Comparison of ENCODE assay signal across 8 cellular contexts in genomic region chr6:87702589-87702945, GRCh38. TPM values are rescaled to one million over a fixed set of nuclear protein-coding genes. Genes with fewer than 3 reads are reported as not detected.
A peak's percentile ranks its signal among the peaks of the same experiment; 100 is the strongest.
DNase-seq lines count a peak whose midpoint lies in the region; ATAC-seq and TF ChIP-seq lines count a peak whose summit lies in the region.

No MANE protein-coding gene starts in this region.

- H3K4me3 ChIP-seq in BJ (ENCODE audit: low read depth, low read length) (peak overlapping the region; percentile 81), fibroblast of villous mesenchyme (ENCODE audit: low read depth, low read length) (peak overlapping the region; percentile 98), rectal smooth muscle tissue (ENCODE audit: low read length) (peak overlapping the region; percentile 68)

- POLR2A ChIA-PET in BJ (lab: Charles Lee): interaction anchor here (0.6 to 1.0 kb wide), 2 partner anchors 21 to 114 kb away, joined by 3 read pairs; no protein-coding TSS in a partner anchor

- H3K27me3 Mint-ChIP-seq in IgD-negative memory B cell: no peaks in the 10 kb centered on the region
- no peaks in the 10 kb centered on the region for H3K27me3 Mint-ChIP-seq in T-helper 2 cell treated with Interferon-gamma antibody and Interleukin-4, amounts not matched to agents 5 μg/mL and 100 μg/mL, for 36 hours (ENCODE audit: low read depth)

- peaks cover 22 to 34% (median 23%) of the 10 kb centered on the region in 3 donors for H3K4me1 Mint-ChIP-seq in IgD-negative memory B cell
- peaks cover 36% of the 10 kb centered on the region for H3K4me1 Mint-ChIP-seq in T-helper 2 cell treated with Interferon-gamma antibody and Interleukin-4, amounts not matched to agents 5 μg/mL and 100 μg/mL, for 36 hours (ENCODE audit: low read depth)

- DNase-seq in BJ (ENCODE audit: low read depth): no peak
- no peak for DNase-seq in T-helper 2 cell treated with Interferon-gamma antibody and Interleukin-4, amounts not matched to agents 5 μg/mL and 100 μg/mL, for 36 hours (ENCODE audit: low spot score)
- peak; percentile 83 for DNase-seq in fibroblast of villous mesenchyme (ENCODE audit: low read depth)
- no peak for DNase-seq in KBM-7

- H3K36me3 Mint-ChIP-seq in IgD-negative memory B cell: peaks cover 2% of the 10 kb centered on the region
- H3K36me3 Mint-ChIP-seq in T-helper 2 cell treated with Interferon-gamma antibody and Interleukin-4, amounts not matched to agents 5 μg/mL and 100 μg/mL, for 36 hours (ENCODE audit: low read depth): peaks cover 18% of the 10 kb centered on the region

- H3K27ac Mint-ChIP-seq in IgD-negative memory B cell: peak overlapping the region; percentile 85 to 99 (median 91)
- H3K27ac Mint-ChIP-seq in T-helper 2 cell treated with Interferon-gamma antibody and Interleukin-4, amounts not matched to agents 5 μg/mL and 100 μg/mL, for 36 hours: peak overlapping the region; percentile 89

- no peak overlapping the region for H3K9ac ChIP-seq in rectal smooth muscle tissue (ENCODE audit: low read length)

- H3K27me3 ChIP-seq in BJ (ENCODE audit: control insufficient read depth, insufficient read depth, low read length): no peaks in the 10 kb centered on the region
- no peaks in the 10 kb centered on the region for H3K27me3 ChIP-seq in rectal smooth muscle tissue (ENCODE audit: control insufficient read depth, insufficient read depth, low read length)

- H3K4me1 ChIP-seq in rectal smooth muscle tissue (ENCODE audit: control insufficient read depth, insufficient read depth, low read length): peaks cover 9% of the 10 kb centered on the region

- H3K4me3 Mint-ChIP-seq in IgD-negative memory B cell: peak overlapping the region; percentile 92 to 100 (median 98)
- H3K4me3 Mint-ChIP-seq in T-helper 2 cell treated with Interferon-gamma antibody and Interleukin-4, amounts not matched to agents 5 μg/mL and 100 μg/mL, for 36 hours: peak overlapping the region; percentile 92

- no peak for TF ChIP-seq CTCF in BJ (IDR thresholded peaks at IDR 0.05; ENCODE audit: insufficient read depth, low read depth, low read length)
- TF ChIP-seq CTCF in fibroblast of villous mesenchyme (IDR thresholded peaks at IDR 0.05; ENCODE audit: insufficient read depth, low read depth, low read length): no peak

- CTCF ChIA-PET in BJ (lab: Yijun Ruan, JAX): no interaction called here

- ATAC-seq in GM19395 (IDR thresholded peaks at IDR 0.05; ENCODE audit: unreplicated experiment) (peak; percentile 27), GM18907 (IDR thresholded peaks at IDR 0.05; ENCODE audit: unreplicated experiment) (no peak)

- H3K9me3 Mint-ChIP-seq in IgD-negative memory B cell: no peaks in the 10 kb centered on the region
- no peaks in the 10 kb centered on the region for H3K9me3 Mint-ChIP-seq in T-helper 2 cell treated with Interferon-gamma antibody and Interleukin-4, amounts not matched to agents 5 μg/mL and 100 μg/mL, for 36 hours

- in situ Hi-C loops in KBM-7 (cut with MboI; ENCODE audit: low pct_unique_long_range_greater_than_20kb, low sequenced_read_pairs): no loop called here

- peak overlapping the region; percentile 67 for H3K27ac ChIP-seq in rectal smooth muscle tissue (ENCODE audit: low read depth, low read length)

- H3K36me3 ChIP-seq in BJ (ENCODE audit: control insufficient read depth, insufficient read depth, low read length) (no peaks in the 10 kb centered on the region), rectal smooth muscle tissue (ENCODE audit: control insufficient read depth, insufficient read depth, low read length) (peaks cover 2% of the 10 kb centered on the region)

RNA-seq across cellular contexts. Expression of gene AKIRIN2, which starts 0.5 kb away (rescaled TPM):
- polyA plus RNA-seq in BJ (2011; rRNA removed) (8.1 and 15.1 TPM in 2 replicates), IgD-negative memory B cell (84.6 TPM)
- polyA minus RNA-seq in BJ (2011; rRNA and poly(A)+ RNA removed): 12.1 and 23.2 TPM in 2 replicates
- 13.9 and 17.7 TPM in 2 replicates for total RNA-seq in fibroblast of villous mesenchyme
